ENCODE assay signal across 8 cellular contexts in genomic region chr15:66704019-66704782, GRCh38. TPM values are rescaled to one million over a fixed set of nuclear protein-coding genes. Genes with fewer than 3 reads are reported as not detected.
DNase-seq lines count a peak whose midpoint lies in the region; ATAC-seq, FAIRE-seq and TF ChIP-seq lines count a peak whose summit lies in the region.

No MANE protein-coding gene starts in this region.

- TF ChIP-seq CTCF in WERI-Rb-1 (IDR thresholded peaks at IDR 0.05; ENCODE audit: low read depth, low read length): no peak
- no peak for TF ChIP-seq CTCF in hepatocyte (IDR thresholded peaks at IDR 0.05; ENCODE audit: poor library complexity)

- H3K9me3 ChIP-seq in WERI-Rb-1 (ENCODE audit: severe bottlenecking): no peaks in the 10 kb centered on the region
- no peaks in the 10 kb centered on the region for H3K9me3 ChIP-seq in hepatocyte (ENCODE audit: low read depth)

- peak overlapping the region; percentile 13 for H3K27ac ChIP-seq in WERI-Rb-1
- peak overlapping the region; percentile 88 for H3K27ac ChIP-seq in hepatocyte
- peak overlapping the region in 6 of 21 experiments; percentile 61 to 76 (median 72) for H3K27ac ChIP-seq in skin epidermis

- no peak overlapping the region for H2AFZ ChIP-seq in hepatocyte

- H3K9me2 ChIP-seq in hepatocyte (replicated peaks; ENCODE audit: insufficient read depth): no peaks in the 10 kb centered on the region

- WGBS in hepatocyte (ENCODE audit: low lambda C conversion rate, missing lambda C conversion rate): 6% methylated on average over 20 of the region's 30 CpGs

- peaks cover 66% of the 10 kb centered on the region for H3K79me2 ChIP-seq in hepatocyte

- peaks cover 54% of the 10 kb centered on the region for H4K20me1 ChIP-seq in hepatocyte (ENCODE audit: insufficient read depth, poor library complexity, severe bottlenecking)

- ATAC-seq in GM19463 (IDR thresholded peaks at IDR 0.05; ENCODE audit: unreplicated experiment): no peak

- H3K4me1 ChIP-seq in hepatocyte (ENCODE audit: insufficient read depth): peaks cover 40% of the 10 kb centered on the region

- FAIRE-seq in HTR-8/SVneo (lab: Jason Lieb, UNC): peak; percentile 42

- DNase-seq in HTR-8/SVneo (ENCODE audit: insufficient read length, low spot score) (no peak), WERI-Rb-1 (no peak), hepatocyte (ENCODE audit: low spot score) (no peak), NCI-H187 treated with DMSO at 0.1 percent for 48 hours (lab: John Stamatoyannopoulos, UW) (no peak), NCI-H2081 treated with DMSO at 0.1 percent for 48 hours (lab: John Stamatoyannopoulos, UW) (no peak), DMS79 treated with DMSO at 0.1 percent for 48 hours (lab: John Stamatoyannopoulos, UW) (no peak)

- peak overlapping the region; percentile 85 for H3K4me2 ChIP-seq in hepatocyte

- H3K4me3 ChIP-seq in WERI-Rb-1 (ENCODE audit: low read depth, low read length): peak overlapping the region; percentile 65
- H3K4me3 ChIP-seq in hepatocyte: peak overlapping the region; percentile 91
- H3K4me3 ChIP-seq in skin epidermis: peak overlapping the region; percentile 49 to 69 (median 53)

- H3K27me3 ChIP-seq in WERI-Rb-1 (ENCODE audit: insufficient read depth, low read depth, severe bottlenecking) (no peaks in the 10 kb centered on the region), hepatocyte (no peaks in the 10 kb centered on the region)

- H3K36me3 ChIP-seq in WERI-Rb-1 (peaks cover 8% of the 10 kb centered on the region), hepatocyte (replicated peaks; ENCODE audit: insufficient read depth, low read depth) (no peaks in the 10 kb centered on the region)

RNA-seq across cellular contexts. Expression of gene SMAD6, which starts 2.2 kb away (rescaled TPM):
- total RNA-seq in hepatocyte: 26.4 and 35.4 TPM in 2 replicates
- polyA plus RNA-seq in hepatocyte: 24.2 and 26.6 TPM in 2 replicates
